ENCODE assay signal across 1 cellular context in genomic region chr16:17747357-17747756, GRCh38.
TF ChIP-seq lines count a peak whose summit lies in the region.

No MANE protein-coding gene starts in this region.

TF ChIP-seq in GM23338, 12 proteins besides CTCF, POLR2A, EP300 and RAD21 (continued from another document):
- TF ChIP-seq, protein P1, sequence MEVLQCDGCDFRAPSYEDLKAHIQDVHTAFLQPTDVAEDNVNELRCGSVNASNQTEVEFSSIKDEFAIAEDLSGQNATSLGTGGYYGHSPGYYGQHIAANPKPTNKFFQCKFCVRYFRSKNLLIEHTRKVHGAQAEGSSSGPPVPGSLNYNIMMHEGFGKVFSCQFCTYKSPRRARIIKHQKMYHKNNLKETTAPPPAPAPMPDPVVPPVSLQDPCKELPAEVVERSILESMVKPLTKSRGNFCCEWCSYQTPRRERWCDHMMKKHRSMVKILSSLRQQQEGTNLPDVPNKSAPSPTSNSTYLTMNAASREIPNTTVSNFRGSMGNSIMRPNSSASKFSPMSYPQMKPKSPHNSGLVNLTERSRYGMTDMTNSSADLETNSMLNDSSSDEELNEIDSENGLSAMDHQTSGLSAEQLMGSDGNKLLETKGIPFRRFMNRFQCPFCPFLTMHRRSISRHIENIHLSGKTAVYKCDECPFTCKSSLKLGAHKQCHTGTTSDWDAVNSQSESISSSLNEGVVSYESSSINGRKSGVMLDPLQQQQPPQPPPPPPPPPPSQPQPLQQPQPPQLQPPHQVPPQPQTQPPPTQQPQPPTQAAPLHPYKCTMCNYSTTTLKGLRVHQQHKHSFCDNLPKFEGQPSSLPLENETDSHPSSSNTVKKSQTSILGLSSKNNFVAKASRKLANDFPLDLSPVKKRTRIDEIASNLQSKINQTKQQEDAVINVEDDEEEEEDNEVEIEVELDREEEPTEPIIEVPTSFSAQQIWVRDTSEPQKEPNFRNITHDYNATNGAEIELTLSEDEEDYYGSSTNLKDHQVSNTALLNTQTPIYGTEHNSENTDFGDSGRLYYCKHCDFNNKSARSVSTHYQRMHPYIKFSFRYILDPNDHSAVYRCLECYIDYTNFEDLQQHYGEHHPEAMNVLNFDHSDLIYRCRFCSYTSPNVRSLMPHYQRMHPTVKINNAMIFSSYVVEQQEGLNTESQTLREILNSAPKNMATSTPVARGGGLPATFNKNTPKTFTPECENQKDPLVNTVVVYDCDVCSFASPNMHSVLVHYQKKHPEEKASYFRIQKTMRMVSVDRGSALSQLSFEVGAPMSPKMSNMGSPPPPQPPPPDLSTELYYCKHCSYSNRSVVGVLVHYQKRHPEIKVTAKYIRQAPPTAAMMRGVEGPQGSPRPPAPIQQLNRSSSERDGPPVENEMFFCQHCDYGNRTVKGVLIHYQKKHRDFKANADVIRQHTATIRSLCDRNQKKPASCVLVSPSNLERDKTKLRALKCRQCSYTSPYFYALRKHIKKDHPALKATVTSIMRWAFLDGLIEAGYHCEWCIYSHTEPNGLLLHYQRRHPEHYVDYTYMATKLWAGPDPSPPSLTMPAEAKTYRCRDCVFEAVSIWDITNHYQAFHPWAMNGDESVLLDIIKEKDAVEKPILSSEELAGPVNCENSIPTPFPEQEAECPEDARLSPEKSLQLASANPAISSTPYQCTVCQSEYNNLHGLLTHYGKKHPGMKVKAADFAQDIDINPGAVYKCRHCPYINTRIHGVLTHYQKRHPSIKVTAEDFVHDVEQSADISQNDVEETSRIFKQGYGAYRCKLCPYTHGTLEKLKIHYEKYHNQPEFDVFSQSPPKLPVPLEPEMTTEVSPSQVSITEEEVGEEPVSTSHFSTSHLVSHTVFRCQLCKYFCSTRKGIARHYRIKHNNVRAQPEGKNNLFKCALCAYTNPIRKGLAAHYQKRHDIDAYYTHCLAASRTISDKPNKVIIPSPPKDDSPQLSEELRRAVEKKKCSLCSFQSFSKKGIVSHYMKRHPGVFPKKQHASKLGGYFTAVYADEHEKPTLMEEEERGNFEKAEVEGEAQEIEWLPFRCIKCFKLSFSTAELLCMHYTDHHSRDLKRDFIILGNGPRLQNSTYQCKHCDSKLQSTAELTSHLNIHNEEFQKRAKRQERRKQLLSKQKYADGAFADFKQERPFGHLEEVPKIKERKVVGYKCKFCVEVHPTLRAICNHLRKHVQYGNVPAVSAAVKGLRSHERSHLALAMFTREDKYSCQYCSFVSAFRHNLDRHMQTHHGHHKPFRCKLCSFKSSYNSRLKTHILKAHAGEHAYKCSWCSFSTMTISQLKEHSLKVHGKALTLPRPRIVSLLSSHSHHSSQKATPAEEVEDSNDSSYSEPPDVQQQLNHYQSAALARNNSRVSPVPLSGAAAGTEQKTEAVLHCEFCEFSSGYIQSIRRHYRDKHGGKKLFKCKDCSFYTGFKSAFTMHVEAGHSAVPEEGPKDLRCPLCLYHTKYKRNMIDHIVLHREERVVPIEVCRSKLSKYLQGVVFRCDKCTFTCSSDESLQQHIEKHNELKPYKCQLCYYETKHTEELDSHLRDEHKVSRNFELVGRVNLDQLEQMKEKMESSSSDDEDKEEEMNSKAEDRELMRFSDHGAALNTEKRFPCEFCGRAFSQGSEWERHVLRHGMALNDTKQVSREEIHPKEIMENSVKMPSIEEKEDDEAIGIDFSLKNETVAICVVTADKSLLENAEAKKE (CRISPR knock-in tag; IDR thresholded peaks at IDR 0.05) = no peak
- no peak for TF ChIP-seq EZH2phosphoT487 (IDR thresholded peaks at IDR 0.05; ENCODE audit: unreplicated experiment)
- TF ChIP-seq REST (IDR thresholded peaks at IDR 0.05; ENCODE audit: unreplicated experiment) = no peak
- no peak for TF ChIP-seq NANOG (IDR thresholded peaks at IDR 0.05; ENCODE audit: borderline replicate concordance)
- no peak for TF ChIP-seq STAT1 (IDR thresholded peaks at IDR 0.05; ENCODE audit: unreplicated experiment)
- no peak for TF ChIP-seq ZNF114 (CRISPR knock-in tag; IDR thresholded peaks at IDR 0.05)
- no peak for TF ChIP-seq POLR2AphosphoS5 (IDR thresholded peaks at IDR 0.05; ENCODE audit: low read depth)
- TF ChIP-seq CREB1 (CRISPR knock-in tag; IDR thresholded peaks at IDR 0.05; ENCODE audit: low read depth) = no peak
- TF ChIP-seq EZH2 (IDR thresholded peaks at IDR 0.05; ENCODE audit: low read depth, unreplicated experiment) = no peak
- TF ChIP-seq JUNB (IDR thresholded peaks at IDR 0.05; ENCODE audit: unreplicated experiment) = no peak
